20 cellular contexts compared by ENCODE assay signal in the genomic region with DNA sequence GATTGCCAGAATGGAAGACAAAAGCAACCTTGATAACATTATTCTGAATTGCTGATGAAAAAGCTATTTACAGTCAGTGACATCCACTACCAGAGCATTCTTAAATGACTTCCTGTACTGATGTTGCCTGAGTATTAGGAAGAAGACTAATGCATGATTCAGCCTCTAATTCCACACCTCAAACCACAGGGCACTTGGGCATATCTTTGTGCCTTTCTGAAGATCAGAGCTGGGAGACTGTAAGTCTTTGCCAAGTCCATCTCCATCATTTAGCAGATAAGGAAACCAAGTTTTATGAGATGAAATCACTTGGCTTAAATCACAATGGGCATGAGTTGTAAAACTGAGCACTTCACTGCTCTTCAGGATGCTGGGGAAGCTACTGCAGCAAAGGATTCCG.
DNase-seq lines count a peak whose midpoint lies in the region; ATAC-seq, FAIRE-seq and TF ChIP-seq lines count a peak whose summit lies in the region.
"Had no signal": no experiment of that assay in that cellular context is flagged by ENCODE, and none has a peak within 500 bp of the region (broad histone marks: within the 10 kb centered on the region; RNA-seq: fewer than 3 reads in every experiment).

No MANE protein-coding gene starts in this region.

- POLR2A ChIA-PET in GM12878 (lab: Charles Lee), result interaction anchor here (0.8 to 0.9 kb wide), 2 partner anchors 8 to 33 kb away, joined by 3 read pairs; no protein-coding TSS in a partner anchor
- POLR2A ChIA-PET in CD4-positive, alpha-beta memory T cell (lab: Charles Lee; ENCODE audit: partially characterized antibody), result no interaction called here

- no peak for FAIRE-seq in GM12878 (lab: Jason Lieb, UNC)
- FAIRE-seq: frontal cortex, pancreas had no signal

- in situ Hi-C loops in GM12878 (cut with MboI), result no loop called here

- H3K9me3 ChIP-seq in GM12878 (replicated peaks; ENCODE audit: control insufficient read depth, insufficient read depth, low read length) (no peaks in the 10 kb centered on the region), mesodermal cell (ENCODE audit: control insufficient read depth, low read length) (no peaks in the 10 kb centered on the region), stomach (no peaks in the 10 kb centered on the region)
- H3K9me3 ChIP-seq in CD4-positive, alpha-beta memory T cell (ENCODE audit: control insufficient read depth in 1 of 2, low read length in 2 of 2), result no peaks in the 10 kb centered on the region
- H3K9me3 ChIP-seq: pancreas, spleen had no signal

- no TSS peak for BruUV-seq in GM12878 (replicated peaks; lab: Mats Ljungman, UMichigan)

- no peaks in the 10 kb centered on the region for H3K36me3 Mint-ChIP-seq in CD4-positive, alpha-beta memory T cell
- no peaks in the 10 kb centered on the region for H3K36me3 Mint-ChIP-seq in stimulated activated effector memory CD8-positive, alpha-beta T cell treated with anti-CD3 and anti-CD28 coated beads, Interleukin-12 subunit alpha, Interleukin-12 subunit beta, amount 100 ng/mL, for 72 hours
- H3K36me3 Mint-ChIP-seq: mesothelial cell of epicardium had no signal

- H3K27me3 Mint-ChIP-seq in CD4-positive, alpha-beta memory T cell, result peaks cover 0 to 1% of the 10 kb centered on the region in 2 donors
- H3K27me3 Mint-ChIP-seq: activated CD8-positive, alpha-beta T cell treated with anti-CD3 and anti-CD28 coated beads for 36 hours had no signal

- peak; percentile 86 for DNase-seq in Daoy (ENCODE audit: low read depth)
- DNase-seq in NCI-H226, result peak; percentile 91
- no peak for DNase-seq in GM12878 (ENCODE audit: low read depth, low spot score)
- DNase-seq in CD4-positive, alpha-beta memory T cell, result no peak
- no peak for DNase-seq in stomach
- DNase-seq in stimulated activated effector memory CD8-positive, alpha-beta T cell treated with anti-CD3 and anti-CD28 coated beads, Interleukin-12 subunit alpha, Interleukin-12 subunit beta, amount 100 ng/mL, for 72 hours (ENCODE audit: low spot score in 2 of 2), result no peak
- no peak for DNase-seq in activated T-cell treated with anti-CD3 and anti-CD28 coated beads, Interleukin-2, amount 50 U/mL, for 48 hours
- DNase-seq: activated CD8-positive, alpha-beta T cell treated with anti-CD3 and anti-CD28 coated beads for 36 hours; activated effector memory CD4-positive, alpha-beta T cell treated with Interleukin-2 at 50 U/mL for 16 hours; brain microvascular endothelial cell; effector CD4-positive, alpha-beta T cell; NCI-H1930; NCI-H748 treated with DMSO at 0.1 percent for 48 hours; pancreas; SIG-M5; spleen had no signal

- CTCF ChIA-PET in GM12878 (lab: Yijun Ruan, JAX), result interaction anchor here (0.9 kb wide), 1 partner anchor 18 kb away, joined by 3 read pairs; no protein-coding TSS in a partner anchor
- CTCF ChIA-PET in CD4-positive, alpha-beta memory T cell (lab: Charles Lee; ENCODE audit: partially characterized antibody), result no interaction called here

- H3K9me3 Mint-ChIP-seq in CD4-positive, alpha-beta memory T cell, result peaks cover 0 to 4% (median 2%) of the 10 kb centered on the region in 8 donors
- H3K9me3 Mint-ChIP-seq in stimulated activated effector memory CD8-positive, alpha-beta T cell treated with anti-CD3 and anti-CD28 coated beads, Interleukin-12 subunit alpha, Interleukin-12 subunit beta, amount 100 ng/mL, for 72 hours, result peaks cover 7% of the 10 kb centered on the region
- H3K9me3 Mint-ChIP-seq: activated CD8-positive, alpha-beta T cell treated with anti-CD3 and anti-CD28 coated beads for 36 hours; mesothelial cell of epicardium had no signal

- H3K4me1 ChIP-seq in GM12878 (ENCODE audit: control insufficient read depth, insufficient read depth, low read length), result no peaks in the 10 kb centered on the region
- peaks cover 14% of the 10 kb centered on the region for H3K4me1 ChIP-seq in mesodermal cell (ENCODE audit: control insufficient read depth, insufficient read depth, low read length, poor library complexity, severe bottlenecking)
- no peaks in the 10 kb centered on the region for H3K4me1 ChIP-seq in CD4-positive, alpha-beta memory T cell (ENCODE audit: insufficient read depth, low read length)
- H3K4me1 ChIP-seq in stomach, result no peaks in the 10 kb centered on the region
- H3K4me1 ChIP-seq: pancreas, spleen had no signal

- RAD21 ChIA-PET in GM12878 (lab: Charles Lee; ENCODE audit: unreplicated experiment), result no interaction called here

- no peak for TF ChIP-seq POLR2A in GM12878 (IDR thresholded peaks at IDR 0.05; ENCODE audit: low read depth, low read length)
- TF ChIP-seq POLR2A in stomach (IDR thresholded peaks at IDR 0.05), result no peak

- H3K4me3 ChIP-seq in GM12878, result no peak overlapping the region
- no peak overlapping the region for H3K4me3 ChIP-seq in mesodermal cell (ENCODE audit: extremely low read depth, insufficient read depth, low read length, poor library complexity, severe bottlenecking)
- H3K4me3 ChIP-seq in CD4-positive, alpha-beta memory T cell (ENCODE audit: low read length in 2 of 2), result no peak overlapping the region
- H3K4me3 ChIP-seq in stomach, result no peak overlapping the region
- H3K4me3 ChIP-seq: pancreas, spleen had no signal

- no peak overlapping the region for H3K9ac ChIP-seq in GM12878 (ENCODE audit: control insufficient read depth, insufficient read depth, low read length)

- no peak overlapping the region for H3K27ac Mint-ChIP-seq in CD4-positive, alpha-beta memory T cell
- H3K27ac Mint-ChIP-seq in stimulated activated effector memory CD8-positive, alpha-beta T cell treated with anti-CD3 and anti-CD28 coated beads, Interleukin-12 subunit alpha, Interleukin-12 subunit beta, amount 100 ng/mL, for 72 hours, result no peak overlapping the region
- H3K27ac Mint-ChIP-seq: activated CD8-positive, alpha-beta T cell treated with anti-CD3 and anti-CD28 coated beads for 36 hours; mesothelial cell of epicardium had no signal

- no peak overlapping the region for H3K27ac ChIP-seq in GM12878 (ENCODE audit: control insufficient read depth, insufficient read depth)
- H3K27ac ChIP-seq in mesodermal cell (ENCODE audit: low read depth, low read length, severe bottlenecking), result peak overlapping the region; percentile 80
- H3K27ac ChIP-seq in CD4-positive, alpha-beta memory T cell (ENCODE audit: low read depth, low read length), result no peak overlapping the region
- H3K27ac ChIP-seq in stomach, result no peak overlapping the region
- H3K27ac ChIP-seq: brain microvascular endothelial cell, pancreas, spleen had no signal

- H3K4me3 Mint-ChIP-seq in CD4-positive, alpha-beta memory T cell, result no peak overlapping the region
- no peak overlapping the region for H3K4me3 Mint-ChIP-seq in stimulated activated effector memory CD8-positive, alpha-beta T cell treated with anti-CD3 and anti-CD28 coated beads, Interleukin-12 subunit alpha, Interleukin-12 subunit beta, amount 100 ng/mL, for 72 hours
- H3K4me3 Mint-ChIP-seq: activated CD8-positive, alpha-beta T cell treated with anti-CD3 and anti-CD28 coated beads for 36 hours; mesothelial cell of epicardium had no signal

- no peak overlapping the region for H3K4me2 ChIP-seq in GM12878 (ENCODE audit: control insufficient read depth, insufficient read depth)

- SMC1A ChIA-PET in GM12878 (lab: Charles Lee; ENCODE audit: uncharacterized antibody, unreplicated experiment), result interaction anchor here (1.0 to 1.5 kb wide), 4 partner anchors 8 to 189 kb away, joined by 3 to 5 read pairs (median 4); no protein-coding TSS in a partner anchor

- H4K20me1 ChIP-seq in GM12878 (ENCODE audit: control insufficient read depth, insufficient read depth), result no peaks in the 10 kb centered on the region

- no peak for TF ChIP-seq RAD21 in GM12878 (IDR thresholded peaks at IDR 0.05; ENCODE audit: insufficient read depth, low read depth, low read length)

- WGBS in GM12878 (ENCODE audit: insufficient coverage, insufficient replicate concordance, low lambda C conversion rate, missing lambda C conversion rate), result 0% methylated on average over 1 of the region's 1 CpG
- WGBS in mesodermal cell (ENCODE audit: insufficient coverage in 2 of 2), 2 experiments, result no CpG with 5 or more reads among the region's 1 CpG
- WGBS in stomach, 5 donors, result 0 to 32% (median 7%) methylated on average over 1 of the region's 1 CpG

- intact Hi-C loops in GM12878 (cut with micrococcal nuclease; ENCODE audit: unreplicated experiment) (no loop called here), stomach (cut with DNase I; ENCODE audit: low total_unique reads) (no loop called here)
- intact Hi-C loops in CD4-positive, alpha-beta memory T cell (cut with micrococcal nuclease), result no loop called here

- TF ChIP-seq CTCF in GM12878 (IDR thresholded peaks at IDR 0.05 in 2 of 3, conservative IDR thresholded peaks at IDR 0.05 in 1 of 3; ENCODE audit: control insufficient read depth in 2 of 3, extremely low read depth in 1 of 3, insufficient read depth in 1 of 3, low read depth in 3 of 3, low read length in 3 of 3) (no peak), stomach (IDR thresholded peaks at IDR 0.05) (no peak)

- no peaks in the 10 kb centered on the region for H3K79me2 ChIP-seq in GM12878 (ENCODE audit: control insufficient read depth, insufficient read depth, low read length)

- no peak for TF ChIP-seq EP300 in GM12878 (IDR thresholded peaks at IDR 0.05; ENCODE audit: borderline replicate concordance in 1 of 2, control insufficient read depth in 1 of 2, low read depth in 2 of 2, low read length in 2 of 2)
- no peak for TF ChIP-seq EP300 in stomach (IDR thresholded peaks at IDR 0.05)

- H2AFZ ChIP-seq in GM12878 (ENCODE audit: control insufficient read depth, low read depth, low read length), result no peak overlapping the region

- H3K27me3 ChIP-seq in GM12878 (replicated peaks in 1 of 2; ENCODE audit: control insufficient read depth in 2 of 2, insufficient read depth in 2 of 2, low read length in 1 of 2) (no peaks in the 10 kb centered on the region), stomach (no peaks in the 10 kb centered on the region)
- H3K27me3 ChIP-seq in CD4-positive, alpha-beta memory T cell (ENCODE audit: insufficient read depth, low read length), result no peaks in the 10 kb centered on the region
- H3K27me3 ChIP-seq: brain microvascular endothelial cell, pancreas, spleen had no signal

- peak; percentile 47 for ATAC-seq in GM12878
- ATAC-seq in stimulated activated effector memory CD8-positive, alpha-beta T cell treated with anti-CD3 and anti-CD28 coated beads, Interleukin-12 subunit alpha, Interleukin-12 subunit beta, amount 100 ng/mL, for 72 hours, result no peak
- ATAC-seq: activated CD8-positive, alpha-beta T cell treated with anti-CD3 and anti-CD28 coated beads for 36 hours; HCT116; pancreas had no signal

- no peaks in the 10 kb centered on the region for H3K36me3 ChIP-seq in GM12878 (ENCODE audit: control insufficient read depth in 2 of 2, insufficient read depth in 2 of 2, low read length in 1 of 2)
- H3K36me3 ChIP-seq in mesodermal cell (ENCODE audit: control insufficient read depth, insufficient read depth, low read length), result no peaks in the 10 kb centered on the region
- H3K36me3 ChIP-seq in CD4-positive, alpha-beta memory T cell (ENCODE audit: insufficient read depth, low read length), result no peaks in the 10 kb centered on the region
- no peaks in the 10 kb centered on the region for H3K36me3 ChIP-seq in stomach
- H3K36me3 ChIP-seq: brain microvascular endothelial cell, pancreas, spleen had no signal

- H3K4me1 Mint-ChIP-seq in CD4-positive, alpha-beta memory T cell, result no peaks in the 10 kb centered on the region
- H3K4me1 Mint-ChIP-seq in stimulated activated effector memory CD8-positive, alpha-beta T cell treated with anti-CD3 and anti-CD28 coated beads, Interleukin-12 subunit alpha, Interleukin-12 subunit beta, amount 100 ng/mL, for 72 hours, result no peaks in the 10 kb centered on the region

Comparison
In these comparisons a context has a peak if more than half of its experiments do, and no peak if none do; other contexts are left out.
1. DNase-seq: peak in Daoy (single experiment) and NCI-H226 (single experiment); none in GM12878 (single experiment), CD4-positive, alpha-beta memory T cell (0 of 5), stomach (single experiment), stimulated activated effector memory CD8-positive, alpha-beta T cell treated with anti-CD3 and anti-CD28 coated beads, Interleukin-12 subunit alpha, Interleukin-12 subunit beta, amount 100 ng/mL, for 72 hours (0 of 2) and activated T-cell treated with anti-CD3 and anti-CD28 coated beads, Interleukin-2, amount 50 U/mL, for 48 hours (0 of 2).